In genomic region chr2:106183093-106183837, GRCh38 we compare ENCODE assay signal across 1 cellular context.
A peak's percentile ranks its signal among the peaks of the same experiment; 100 is the strongest.
TF ChIP-seq lines count a peak whose summit lies in the region.

No MANE protein-coding gene starts in this region.

TF ChIP-seq in GM12878, 131 proteins besides CTCF, POLR2A, EP300 and RAD21:
- peak; percentile 60 for TF ChIP-seq ZNF384 (IDR thresholded peaks at IDR 0.05; ENCODE audit: borderline replicate concordance, low read depth, low read length)
- no peak for TF ChIP-seq TCF12 (IDR thresholded peaks at IDR 0.05; ENCODE audit: low read depth, low read length)
- no peak for TF ChIP-seq USF2 (IDR thresholded peaks at IDR 0.05; ENCODE audit: borderline replicate concordance, low read depth, low read length)
- TF ChIP-seq GABPA (IDR thresholded peaks at IDR 0.05; ENCODE audit: low read depth) = no peak
